Comparison of ENCODE assay signal across 24 cellular contexts in the genomic region with DNA sequence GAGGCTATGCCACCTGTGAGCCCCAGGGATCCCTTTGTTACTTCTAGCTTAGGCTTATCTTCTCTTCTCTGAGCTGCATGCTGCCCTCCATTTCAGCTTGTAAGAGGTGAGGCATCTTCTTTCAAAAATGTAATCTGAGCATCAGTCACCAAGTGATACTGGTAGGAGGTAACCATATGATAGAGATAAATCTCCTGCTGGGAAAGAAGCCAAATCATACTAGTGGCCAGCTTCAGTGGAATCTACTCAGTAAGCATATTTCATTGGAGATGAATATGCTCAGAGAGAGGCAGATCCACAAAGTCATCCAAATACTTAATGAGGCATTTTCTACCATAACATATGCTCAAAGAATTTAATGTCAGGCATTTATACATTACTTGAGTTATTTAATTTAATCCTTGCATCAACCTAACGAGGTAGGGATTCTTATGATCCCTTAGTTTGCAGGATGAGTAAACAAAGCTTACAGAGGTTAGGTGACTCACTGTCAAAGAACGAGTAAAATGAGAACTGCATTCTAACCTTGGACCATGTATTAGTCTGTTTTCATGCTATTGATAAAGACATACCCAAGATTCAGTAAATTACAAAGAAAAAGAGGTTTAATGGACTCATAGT. TPM values are rescaled to one million over a fixed set of nuclear protein-coding genes. Genes with fewer than 3 reads are reported as not detected.
A peak's percentile ranks its signal among the peaks of the same experiment; 100 is the strongest.
DNase-seq lines count a peak whose midpoint lies in the region; ATAC-seq, FAIRE-seq and TF ChIP-seq lines count a peak whose summit lies in the region.
"Had no signal": no experiment of that assay in that cellular context is flagged by ENCODE, and none has a peak within 500 bp of the region (broad histone marks: within the 10 kb centered on the region; RNA-seq: fewer than 3 reads in every experiment).

No MANE protein-coding gene starts in this region.

- 0% methylated on average over 2 of the region's 2 CpGs for WGBS in HepG2 (ENCODE audit: low lambda C conversion rate)
- 52% methylated on average over 2 of the region's 2 CpGs for WGBS in right lobe of liver (ENCODE audit: insufficient coverage, low coverage, low lambda C conversion rate, missing lambda C conversion rate)
- 92 to 94% methylated on average over 2 of the region's 2 CpGs for WGBS in endodermal cell (ENCODE audit: insufficient coverage in 1 of 2, insufficient read length in 1 of 2), 2 experiments

- in situ Hi-C loops in HepG2 (cut with HindIII; ENCODE audit: extremely low pct_ligation_motif_present, low pct_unique_long_range_greater_than_20kb): no loop called here

- H3K4me1 Mint-ChIP-seq in endodermal cell: peaks cover 5% of the 10 kb centered on the region
- H3K4me1 Mint-ChIP-seq: activated B cell treated with CpG ODN at 0.5 μM for 24 hours had no signal

- no peaks in the 10 kb centered on the region for H3K79me2 ChIP-seq in HepG2 (ENCODE audit: insufficient read depth, low read length)

- TF ChIP-seq CTCF in HepG2 (CRISPR knock-in tag; IDR thresholded peaks at IDR 0.05): no peak
- no peak for TF ChIP-seq CTCF in right lobe of liver (IDR thresholded peaks at IDR 0.05)
- TF ChIP-seq CTCF in endodermal cell (conservative IDR thresholded peaks at IDR 0.05): no peak
- TF ChIP-seq CTCF in ascending aorta (IDR thresholded peaks at IDR 0.05): no peak

- H3K9me3 ChIP-seq in HepG2 (ENCODE audit: low read length) (peaks cover 10% of the 10 kb centered on the region; the same call in 1 of the 2 replicates), right lobe of liver (no peaks in the 10 kb centered on the region), endodermal cell (ENCODE audit: control insufficient read depth, low read length) (peaks cover 17% of the 10 kb centered on the region), ascending aorta (no peaks in the 10 kb centered on the region)
- H3K9me3 ChIP-seq: stomach had no signal

- FAIRE-seq in HepG2 (lab: Jason Lieb, UNC) (no peak), urothelium cell line (lab: Jason Lieb, UNC) (no peak)
- FAIRE-seq: GM12891 had no signal

- H3K9ac ChIP-seq in HepG2 (ENCODE audit: insufficient read depth, low read depth, low read length): no peak overlapping the region
- H3K9ac ChIP-seq in endodermal cell (ENCODE audit: extremely low read depth, low read length, poor library complexity, severe bottlenecking): no peak overlapping the region

- H3K27ac ChIP-seq in HepG2 (ENCODE audit: extremely low read length, insufficient read depth, low read length) (no peak overlapping the region), right lobe of liver (no peak overlapping the region), endodermal cell (ENCODE audit: low read depth, low read length) (no peak overlapping the region), ascending aorta (no peak overlapping the region)
- H3K27ac ChIP-seq: stomach had no signal

- POLR2A ChIA-PET in HepG2 (lab: Yijun Ruan, JAX): no interaction called here

- H3K27me3 ChIP-seq in HepG2 (ENCODE audit: control insufficient read depth in 1 of 2, insufficient read depth in 2 of 2, low read length in 2 of 2) (no peaks in the 10 kb centered on the region), right lobe of liver (no peaks in the 10 kb centered on the region), endodermal cell (ENCODE audit: control insufficient read depth, insufficient read depth, low read length, poor library complexity, severe bottlenecking) (no peaks in the 10 kb centered on the region), ascending aorta (no peaks in the 10 kb centered on the region)
- H3K27me3 ChIP-seq: stomach had no signal

- H3K4me2 ChIP-seq in HepG2 (ENCODE audit: low read depth, low read length): no peak overlapping the region

- H3K4me3 Mint-ChIP-seq in endodermal cell: no peak overlapping the region
- H3K4me3 Mint-ChIP-seq: activated B cell treated with CpG ODN at 0.5 μM for 24 hours; CD8-positive, alpha-beta T cell; dendritic cell treated with granulocyte-macrophage colony-stimulating factor and Interleukin-4, amounts not matched to agents 40 ng/mL and 50 ng/mL, for 4 days had no signal

- no peak for TF ChIP-seq RAD21 in HepG2 (CRISPR knock-in tag; IDR thresholded peaks at IDR 0.05)

- H3K4me3 ChIP-seq in HepG2 (replicated peaks in 1 of 3; ENCODE audit: insufficient read depth in 1 of 3, low read depth in 2 of 3, low read length in 3 of 3) (no peak overlapping the region), right lobe of liver (no peak overlapping the region), endodermal cell (ENCODE audit: low read length) (peak overlapping the region; percentile 27), ascending aorta (no peak overlapping the region)
- H3K4me3 ChIP-seq: stomach had no signal

- intact Hi-C loops in HepG2 (cut with micrococcal nuclease; ENCODE audit: unreplicated experiment): no loop called here
- intact Hi-C loops in right lobe of liver (cut with DNase I): no loop called here
- intact Hi-C loops in ascending aorta (cut with DNase I): no loop called here

- H3K36me3 Mint-ChIP-seq in endodermal cell (ENCODE audit: low read depth): no peaks in the 10 kb centered on the region
- H3K36me3 Mint-ChIP-seq: CD8-positive, alpha-beta T cell had no signal

- TF ChIP-seq EP300 in HepG2 (IDR thresholded peaks at IDR 0.05; ENCODE audit: low read depth in 2 of 2, low read length in 2 of 2) (no peak), HepG2 (CRISPR knock-in tag; IDR thresholded peaks at IDR 0.05; ENCODE audit: borderline replicate concordance) (no peak)

- H2AFZ ChIP-seq in HepG2 (ENCODE audit: low read length): no peak overlapping the region

- H3K9me3 Mint-ChIP-seq in endodermal cell: peaks cover 11% of the 10 kb centered on the region

- H3K27ac Mint-ChIP-seq in endodermal cell: no peak overlapping the region
- H3K27ac Mint-ChIP-seq: activated B cell treated with CpG ODN at 0.5 μM for 24 hours; CD8-positive, alpha-beta T cell; dendritic cell treated with granulocyte-macrophage colony-stimulating factor and Interleukin-4, amounts not matched to agents 40 ng/mL and 50 ng/mL, for 4 days had no signal

- ATAC-seq in HepG2 (no peak), right lobe of liver (no peak)
- ATAC-seq: CD8-positive, alpha-beta T cell; esophagus mucosa; left colon had no signal

- H3K4me1 ChIP-seq in HepG2 (ENCODE audit: insufficient read depth, low read length): no peaks in the 10 kb centered on the region
- H3K4me1 ChIP-seq in right lobe of liver: no peaks in the 10 kb centered on the region
- H3K4me1 ChIP-seq in endodermal cell (ENCODE audit: control insufficient read depth, insufficient read depth, low read length): no peaks in the 10 kb centered on the region
- H3K4me1 ChIP-seq in ascending aorta: no peaks in the 10 kb centered on the region

- no peaks in the 10 kb centered on the region for H3K36me3 ChIP-seq in HepG2 (replicated peaks in 1 of 2; ENCODE audit: control insufficient read depth in 1 of 2, insufficient read depth in 2 of 2, low read length in 2 of 2)
- H3K36me3 ChIP-seq in right lobe of liver: no peaks in the 10 kb centered on the region
- no peaks in the 10 kb centered on the region for H3K36me3 ChIP-seq in endodermal cell (ENCODE audit: control insufficient read depth, insufficient read depth, low read length)
- no peaks in the 10 kb centered on the region for H3K36me3 ChIP-seq in ascending aorta
- H3K36me3 ChIP-seq: stomach had no signal

- CTCF ChIA-PET in HepG2 (lab: Yijun Ruan, JAX; ENCODE audit: low intra/inter-chr PET ratio, low total read pairs): no interaction called here

- no peak for TF ChIP-seq POLR2A in HepG2 (IDR thresholded peaks at IDR 0.05; ENCODE audit: insufficient read depth in 1 of 2, low read depth in 2 of 2, low read length in 2 of 2)
- TF ChIP-seq POLR2A in right lobe of liver (IDR thresholded peaks at IDR 0.05): no peak

- H3K27me3 Mint-ChIP-seq in endodermal cell (ENCODE audit: insufficient read depth): no peaks in the 10 kb centered on the region
- H3K27me3 Mint-ChIP-seq: activated B cell treated with CpG ODN at 0.5 μM for 24 hours; dendritic cell treated with granulocyte-macrophage colony-stimulating factor and Interleukin-4, amounts not matched to agents 40 ng/mL and 50 ng/mL, for 4 days had no signal

- no TSS peak for BruUV-seq in HepG2 (replicated peaks; lab: Mats Ljungman, UMichigan)

- DNase-seq in HepG2 (ENCODE audit: low spot score) (peak; percentile 18), right lobe of liver (no peak), RPMI7951 (ENCODE audit: low read depth) (peak; percentile 70), endodermal cell (no peak), urothelium cell line (ENCODE audit: low spot score) (peak; percentile 40), GM03348 (ENCODE audit: low spot score) (no peak), ascending aorta (ENCODE audit: low spot score in 2 of 2) (no peak), CD1c-positive myeloid dendritic cell (ENCODE audit: extremely low spot score) (no peak)
- DNase-seq: ACHN; activated B cell treated with CpG ODN at 0.5 μM for 24 hours; amygdala; CD8-positive, alpha-beta T cell; hippocampal formation; left colon; NCI-H1930; NCI-H774; retina; RPMI8226; stomach; T-helper 1 cell had no signal

- no peaks in the 10 kb centered on the region for H4K20me1 ChIP-seq in HepG2 (ENCODE audit: insufficient read depth, low read length)

RNA-seq across cellular contexts. Expression of a gene that starts 50.9 kb away (rescaled TPM):
- 0.07 and 0.13 TPM in 2 replicates for total RNA-seq in HepG2 (2016; rRNA removed; fragmentation: Illumina TruSeq; extraction: Trizol)
- under 0.01 and 0.09 TPM in 2 replicates for total RNA-seq in HepG2 (2016; cell fraction: cytosol; rRNA removed; fragmentation: Illumina TruSeq; extraction: Trizol; ENCODE audit: low read depth)
- total RNA-seq in HepG2 (2016; cell fraction: insoluble cytoplasmic fraction; rRNA removed; fragmentation: Illumina TruSeq; extraction: Trizol): 0.09 and 0.11 TPM in 2 replicates
- 0.10 and 0.12 TPM in 2 replicates for total RNA-seq in HepG2 (2016; cell fraction: membrane; rRNA removed; fragmentation: Illumina TruSeq; extraction: Trizol)
- 0.56 and 0.62 TPM in 2 replicates for total RNA-seq in HepG2 (2016; cell fraction: nucleus; rRNA removed; fragmentation: Illumina TruSeq; extraction: Trizol)
- 0.05 and 0.16 TPM in 2 replicates for polyA plus RNA-seq in HepG2 (2011; rRNA removed)
- polyA plus RNA-seq in HepG2 (2011; cell fraction: cytosol; rRNA removed): 0.01 and 0.04 TPM in 2 replicates
- 0.11 and 0.24 TPM in 2 replicates for polyA plus RNA-seq in HepG2 (2011; cell fraction: nucleus; rRNA removed)
- polyA plus RNA-seq in HepG2 (2012): not detected in 2 replicates
- not detected in 2 replicates for polyA plus RNA-seq in HepG2 (2016; cell fraction: cytosol; fragmentation: Illumina TruSeq; extraction: Trizol; ENCODE audit: low read depth)
- polyA plus RNA-seq in HepG2 (2016; cell fraction: insoluble cytoplasmic fraction; fragmentation: Illumina TruSeq; extraction: Trizol; ENCODE audit: low read depth): 0.03 and 0.07 TPM in 2 replicates
- polyA plus RNA-seq in HepG2 (2016; cell fraction: membrane; fragmentation: Illumina TruSeq; extraction: Trizol; ENCODE audit: low read depth): 0.03 and 0.09 TPM in 2 replicates
- 0.08 and 0.11 TPM in 2 replicates for polyA plus RNA-seq in HepG2 (2016; cell fraction: nucleus; fragmentation: Illumina TruSeq; extraction: Trizol; ENCODE audit: insufficient read depth, low read depth)
- polyA minus RNA-seq in HepG2 (2011; rRNA and poly(A)+ RNA removed; ENCODE audit: low replicate concordance): 0.20 and 0.44 TPM in 2 replicates
- polyA minus RNA-seq in HepG2 (2011; cell fraction: cytosol; rRNA and poly(A)+ RNA removed): 0.10 TPM in 1 of 2 replicates, not detected in the other
- 4.8 and 5.3 TPM in 2 replicates for polyA minus RNA-seq in HepG2 (2011; cell fraction: nucleus; rRNA and poly(A)+ RNA removed)
- total RNA-seq in right lobe of liver: 1 to 10 TPM; 2.7 to 9.3 (median 7.7) TPM
- 0.78 and 1.1 TPM in 2 replicates for total RNA-seq in RPMI7951 (2014; rRNA removed; shearing (Covaris generic))
- 1 to 10 TPM; 4.6 to 5.6 TPM for total RNA-seq in endodermal cell
- 4.7 TPM for polyA plus RNA-seq in endodermal cell (2013, experiment 1 of 2)
- 4.8 TPM for polyA plus RNA-seq in endodermal cell (2013, experiment 2 of 2)
- total RNA-seq in ascending aorta: not detected
- total RNA-seq: activated B cell treated with CpG ODN at 0.5 μM for 24 hours; activated CD8-positive, alpha-beta memory T cell treated with anti-CD3 and anti-CD28 coated beads for 36 hours; CD8-positive, alpha-beta T cell had no signal

Comparison
In these comparisons a context has a peak if more than half of its experiments do, and no peak if none do; other contexts are left out.
1. DNase-seq: peak in HepG2 (single experiment), RPMI7951 (single experiment) and urothelium cell line (single experiment); none in right lobe of liver (0 of 3), endodermal cell (single experiment), GM03348 (single experiment), ascending aorta (0 of 2) and CD1c-positive myeloid dendritic cell (single experiment).